In genomic region chr11:15835705-15836411, GRCh38 we compare ENCODE assay signal across 18 cellular contexts.
"Had no signal": no experiment of that assay in that cellular context is flagged by ENCODE, and none has a peak within 500 bp of the region (broad histone marks: within the 10 kb centered on the region; RNA-seq: fewer than 3 reads in every experiment).

No MANE protein-coding gene starts in this region.

- H3K27ac ChIP-seq: colonic mucosa, thyroid gland, VCaP had no signal

- H3K27me3 ChIP-seq: colonic mucosa, thyroid gland had no signal

- H3K36me3 ChIP-seq: colonic mucosa, thyroid gland had no signal

- DNase-seq: activated CD8-positive, alpha-beta T cell treated with anti-CD3 and anti-CD28 coated beads for 36 hours; activated gamma-delta T cell; activated T-cell treated with anti-CD3 and anti-CD28 coated beads, Interleukin-2, amount 50 U/mL, for 48 hours; central memory CD4-positive, alpha-beta T cell; colonic mucosa; foreskin fibroblast; head of caudate nucleus; mammary epithelial cell; naive thymus-derived CD4-positive, alpha-beta T cell; posterior cingulate gyrus; T-cell; T1000; thyroid gland had no signal

- H3K4me3 ChIP-seq: colonic mucosa, thyroid gland had no signal

- H3K4me1 ChIP-seq: thyroid gland had no signal

- ATAC-seq: activated CD8-positive, alpha-beta T cell treated with anti-CD3 and anti-CD28 coated beads for 36 hours; activated naive CD4-positive, alpha-beta T cell treated with anti-CD3 and anti-CD28 coated beads, Interleukin-2, amount 50 U/mL, for 72 hours; esophagus mucosa; naive thymus-derived CD4-positive, alpha-beta T cell; sciatic nerve; stimulated activated effector memory CD8-positive, alpha-beta T cell treated with anti-CD3 and anti-CD28 coated beads, Interleukin-12 subunit alpha, Interleukin-12 subunit beta, amount 100 ng/mL, for 72 hours; T-cell had no signal

- H3K9me3 ChIP-seq: colonic mucosa, thyroid gland had no signal
